24 cellular contexts compared by ENCODE assay signal in genomic region chr22:38035530-38035885, GRCh38. TPM values are rescaled to one million over a fixed set of nuclear protein-coding genes. Genes with fewer than 3 reads are reported as not detected.
DNase-seq lines count a peak whose midpoint lies in the region; ATAC-seq and TF ChIP-seq lines count a peak whose summit lies in the region.
"Had no signal": no experiment of that assay in that cellular context is flagged by ENCODE, and none has a peak within 500 bp of the region (broad histone marks: within the 10 kb centered on the region; RNA-seq: fewer than 3 reads in every experiment).

No MANE protein-coding gene starts in this region.

- H3K23ac ChIP-seq in H9 (ENCODE audit: insufficient read length, low read depth, low read length) (no peak overlapping the region), mesendoderm (ENCODE audit: low read length) (no peak overlapping the region)

- no CpG with 5 or more reads among the region's 9 CpGs for whole genome bisulfite sequencing in H9 (ENCODE audit: extremely low coverage, insufficient read length, low lambda C conversion rate)
- no CpG with 5 or more reads among the region's 9 CpGs for WGBS in mesendoderm (ENCODE audit: extremely low coverage, insufficient coverage, low lambda C conversion rate)

- H4K8ac ChIP-seq in H9 (replicated peaks; ENCODE audit: insufficient read length, low read depth, low read length) (no peak overlapping the region), mesendoderm (ENCODE audit: low read depth, low read length) (no peak overlapping the region)

- POLR2A ChIA-PET in AG04450 (lab: Yijun Ruan, JAX), result no interaction called here

- no peaks in the 10 kb centered on the region for H3K27me3 ChIP-seq in AG04450 (ENCODE audit: control insufficient read depth, insufficient read depth, low read length)
- H3K27me3 ChIP-seq in H9 (ENCODE audit: insufficient read depth, low read length), result no peaks in the 10 kb centered on the region
- H3K27me3 ChIP-seq in RWPE2 (ENCODE audit: insufficient read depth, poor library complexity, severe bottlenecking), result no peaks in the 10 kb centered on the region
- no peaks in the 10 kb centered on the region for H3K27me3 ChIP-seq in mesendoderm (ENCODE audit: insufficient read depth, low read length, poor library complexity)
- H3K27me3 ChIP-seq: left lung, transverse colon had no signal

- no peaks in the 10 kb centered on the region for H3K79me2 ChIP-seq in H9 (ENCODE audit: insufficient read depth, low read length)
- no peaks in the 10 kb centered on the region for H3K79me2 ChIP-seq in mesendoderm (ENCODE audit: control insufficient read depth, insufficient read depth, low read length)

- no peak overlapping the region for H2BK20ac ChIP-seq in H9 (ENCODE audit: low read depth, low read length, poor library complexity, severe bottlenecking)

- H2BK15ac ChIP-seq in H9 (ENCODE audit: low read depth, low read length) (no peak overlapping the region), mesendoderm (replicated peaks; ENCODE audit: low read depth) (no peak overlapping the region)

- no peak overlapping the region for H4K91ac ChIP-seq in H9 (ENCODE audit: insufficient read length, low read depth, low read length)

- no peaks in the 10 kb centered on the region for H3K36me3 ChIP-seq in RWPE2 (ENCODE audit: low read depth)
- H3K36me3 ChIP-seq in mesendoderm (ENCODE audit: control insufficient read depth, insufficient read depth, low read length), result no peaks in the 10 kb centered on the region
- H3K36me3 ChIP-seq: HAP-1, left lung, transverse colon had no signal

- H3K56ac ChIP-seq in H9 (ENCODE audit: insufficient read length, low read depth, low read length), result no peak overlapping the region
- peak overlapping the region; percentile 46 for H3K56ac ChIP-seq in mesendoderm (ENCODE audit: low read length)

- H3K4ac ChIP-seq in H9 (ENCODE audit: low read depth, low read length), result no peak overlapping the region
- H3K4ac ChIP-seq in mesendoderm (ENCODE audit: low read depth, low read length), result no peak overlapping the region

- H3K79me1 ChIP-seq in H9 (ENCODE audit: insufficient read depth, low read depth, low read length, poor library complexity, severe bottlenecking) (no peaks in the 10 kb centered on the region), mesendoderm (ENCODE audit: low read length) (no peaks in the 10 kb centered on the region)

- H2AK5ac ChIP-seq in H9 (ENCODE audit: insufficient read length, low read length), result no peak overlapping the region
- H2AK5ac ChIP-seq in mesendoderm (ENCODE audit: low read length), result peak overlapping the region; percentile 29

- H3K23me2 ChIP-seq in H9 (ENCODE audit: insufficient read length, low read depth, low read length, poor library complexity, severe bottlenecking), result no peaks in the 10 kb centered on the region

- H3K14ac ChIP-seq in H9 (ENCODE audit: insufficient read depth, low read length), result no peak overlapping the region; the same call in 1 of the 2 replicates

- peaks cover 3% of the 10 kb centered on the region; the same call in 1 of the 2 replicates for H3K9me3 ChIP-seq in AG04450 (ENCODE audit: control insufficient read depth, insufficient read depth, low read length)
- H3K9me3 ChIP-seq in H9 (ENCODE audit: control insufficient read depth, low read depth, low read length), result no peaks in the 10 kb centered on the region
- no peaks in the 10 kb centered on the region for H3K9me3 ChIP-seq in RWPE2 (ENCODE audit: severe bottlenecking)
- H3K9me3 ChIP-seq: HAP-1, left lung, transverse colon had no signal

- H3K18ac ChIP-seq in H9 (ENCODE audit: insufficient read length, low read depth, low read length) (no peak overlapping the region), mesendoderm (ENCODE audit: low read length) (no peak overlapping the region)

- no peak overlapping the region for H2BK120ac ChIP-seq in H9 (ENCODE audit: low read depth, low read length, poor library complexity, severe bottlenecking)
- H2BK120ac ChIP-seq in mesendoderm (ENCODE audit: low read depth, low read length), result no peak overlapping the region

- no peak overlapping the region for H2BK5ac ChIP-seq in H9 (ENCODE audit: insufficient read length, low read length)
- H2BK5ac ChIP-seq in mesendoderm (ENCODE audit: low read length), result no peak overlapping the region

- no peak overlapping the region for H2AFZ ChIP-seq in H9 (ENCODE audit: low read length)

- CTCF ChIA-PET in AG04450 (lab: Charles Lee), result no interaction called here

- H3K4me1 ChIP-seq in H9 (ENCODE audit: insufficient read depth, low read length) (peaks cover 4% of the 10 kb centered on the region; the same call in 1 of the 2 replicates), RWPE2 (ENCODE audit: insufficient read depth, poor library complexity, severe bottlenecking) (peaks cover 4% of the 10 kb centered on the region), mesendoderm (ENCODE audit: control insufficient read depth, low read depth, low read length) (peaks cover 7% of the 10 kb centered on the region)

- no peak overlapping the region for H3K4me3 Mint-ChIP-seq in H9
- H3K4me3 Mint-ChIP-seq: activated naive CD8-positive, alpha-beta T cell; CD4-positive, alpha-beta memory T cell; effector memory CD8-positive, alpha-beta T cell; nephron progenitor cell had no signal

- peaks cover 7% of the 10 kb centered on the region for H3K27me3 Mint-ChIP-seq in H9 (ENCODE audit: low read depth)
- H3K27me3 Mint-ChIP-seq: activated naive CD8-positive, alpha-beta T cell; CD4-positive, alpha-beta memory T cell; effector memory CD8-positive, alpha-beta T cell had no signal

- no peak overlapping the region for H2BK12ac ChIP-seq in H9 (ENCODE audit: insufficient read length, low read depth, low read length)

- H3K4me3 ChIP-seq in AG04450 (ENCODE audit: low read depth, low read length) (no peak overlapping the region), RWPE2 (ENCODE audit: severe bottlenecking) (no peak overlapping the region), mesendoderm (ENCODE audit: low read length) (no peak overlapping the region)
- H3K4me3 ChIP-seq: HAP-1, left lung, transverse colon had no signal

- no peak for DNase-seq in AG04450 (ENCODE audit: low read depth, low spot score)
- DNase-seq in H9, result peak; percentile 33
- peak; percentile 34 for DNase-seq in RWPE2 (ENCODE audit: low spot score)
- DNase-seq in mesendoderm, result no peak
- DNase-seq in NCI-H446 (lab: John Stamatoyannopoulos, UW), result no peak
- DNase-seq in DMS53 treated with DMSO at 0.1 percent for 48 hours (lab: John Stamatoyannopoulos, UW; ENCODE audit: unreplicated experiment), result no peak
- no peak for DNase-seq in COR-L47 (lab: John Stamatoyannopoulos, UW)
- DNase-seq: CD4-positive, alpha-beta memory T cell; effector memory CD8-positive, alpha-beta T cell; NCI-H1105 treated with DMSO at 0.1 percent for 48 hours; NCI-H2081; nephron progenitor cell; small intestine; stimulated activated naive CD4-positive, alpha-beta T cell treated with Interleukin-2 at 50 U/mL for 16 hours; transverse colon had no signal

- H3K27ac Mint-ChIP-seq in H9, result peak overlapping the region in 2 of 3 experiments; percentile 73 to 83; a peak in 3 of 7 replicates
- H3K27ac Mint-ChIP-seq: activated naive CD8-positive, alpha-beta T cell; nephron progenitor cell had no signal

- H3K9ac ChIP-seq in H9 (ENCODE audit: extremely low read depth, insufficient read length, low read length) (no peak overlapping the region), mesendoderm (ENCODE audit: low read length) (no peak overlapping the region)

- peak overlapping the region; percentile 11 for H3K27ac ChIP-seq in AG04450 (ENCODE audit: low read depth, low read length)
- H3K27ac ChIP-seq in H9 (ENCODE audit: insufficient read length, low read depth, low read length), result no peak overlapping the region
- no peak overlapping the region for H3K27ac ChIP-seq in RWPE2 (ENCODE audit: poor library complexity, severe bottlenecking)
- no peak overlapping the region for H3K27ac ChIP-seq in mesendoderm (ENCODE audit: low read depth, low read length)

- no peak overlapping the region for H3T11ph ChIP-seq in H9 (ENCODE audit: low read length)

- H4K20me1 ChIP-seq in H9 (ENCODE audit: control insufficient read depth, insufficient read depth, insufficient read length), result no peaks in the 10 kb centered on the region

- no peaks in the 10 kb centered on the region for H3K9me3 Mint-ChIP-seq in H9
- H3K9me3 Mint-ChIP-seq: CD4-positive, alpha-beta memory T cell; effector memory CD8-positive, alpha-beta T cell; nephron progenitor cell had no signal

- H3K4me2 ChIP-seq in H9 (ENCODE audit: insufficient read depth, insufficient read length, low read length) (no peak overlapping the region), mesendoderm (ENCODE audit: low read length) (no peak overlapping the region)

- TF ChIP-seq CTCF in AG04450 (IDR thresholded peaks at IDR 0.05; ENCODE audit: low read depth, low read length) (no peak), H9 (conservative IDR thresholded peaks at IDR 0.05) (no peak), RWPE2 (IDR thresholded peaks at IDR 0.05; ENCODE audit: poor library complexity, severe bottlenecking) (no peak)

- no peak overlapping the region for H4K5ac ChIP-seq in H9 (ENCODE audit: insufficient read length, low read depth, low read length)
- no peak overlapping the region for H4K5ac ChIP-seq in mesendoderm (ENCODE audit: low read length)

- no peaks in the 10 kb centered on the region for H3K36me3 Mint-ChIP-seq in H9 (ENCODE audit: insufficient read depth in 1 of 3, low read depth in 3 of 3)
- H3K36me3 Mint-ChIP-seq: activated naive CD8-positive, alpha-beta T cell; CD4-positive, alpha-beta memory T cell had no signal

- ATAC-seq in RWPE2 (ENCODE audit: low read depth) (no peak), HG03432 (IDR thresholded peaks at IDR 0.05; ENCODE audit: unreplicated experiment) (no peak)
- ATAC-seq: activated CD4-positive, CD25-positive, alpha-beta regulatory T cell treated with anti-CD3 and anti-CD28 coated beads, Interleukin-2, amount 50 U/mL, for 24 hours; effector memory CD8-positive, alpha-beta T cell had no signal

- peaks cover 21 to 45% of the 10 kb centered on the region in 2 experiments for H3K4me1 Mint-ChIP-seq in H9
- H3K4me1 Mint-ChIP-seq: CD4-positive, alpha-beta memory T cell had no signal

RNA-seq across cellular contexts. Expression of gene PICK1, which starts 21.7 kb away (rescaled TPM):
- polyA plus RNA-seq in AG04450 (2011; rRNA removed), result 10.5 and 11.5 TPM in 2 replicates
- polyA minus RNA-seq in AG04450 (2011; rRNA and poly(A)+ RNA removed), result 11.3 and 14.7 TPM in 2 replicates
- 34.9 and 35.7 TPM in 2 replicates for total RNA-seq in H9 (2021)
- polyA plus RNA-seq in mesendoderm (2013, experiment 1 of 2), result 13.2 TPM
- 11.8 TPM for polyA plus RNA-seq in mesendoderm (2013, experiment 2 of 2)

RNA-seq across cellular contexts. Expression of gene SLC16A8, which starts 48.5 kb away (rescaled TPM):
- polyA plus RNA-seq in AG04450 (2011; rRNA removed), result 0.11 TPM in 1 of 2 replicates, not detected in the other
- polyA minus RNA-seq in AG04450 (2011; rRNA and poly(A)+ RNA removed), result not detected in 2 replicates
- total RNA-seq in H9 (2021), result 0.75 and 1.1 TPM in 2 replicates
- 0.08 TPM for polyA plus RNA-seq in mesendoderm (2013, experiment 1 of 2)
- 0.20 TPM for polyA plus RNA-seq in mesendoderm (2013, experiment 2 of 2)
- total RNA-seq: CD4-positive, alpha-beta memory T cell; glomerular endothelial cell; transverse colon had no signal
- polyA plus RNA-seq: CD4-positive, alpha-beta memory T cell had no signal

RNA-seq across cellular contexts. Expression of gene SOX10, which starts 51.2 kb away (rescaled TPM):
- not detected in 2 replicates for polyA plus RNA-seq in AG04450 (2011; rRNA removed)
- polyA minus RNA-seq in AG04450 (2011; rRNA and poly(A)+ RNA removed), result not detected in 2 replicates
- total RNA-seq in H9 (2021), result 2.1 and 2.4 TPM in 2 replicates
- polyA plus RNA-seq in mesendoderm (2013, experiment 1 of 2), result 2.7 TPM
- 2.7 TPM for polyA plus RNA-seq in mesendoderm (2013, experiment 2 of 2)
- total RNA-seq: activated CD8-positive, alpha-beta memory T cell treated with anti-CD3 and anti-CD28 coated beads for 36 hours; CD4-positive, alpha-beta memory T cell; chondrocyte; glomerular endothelial cell; left lung; pulmonary artery endothelial cell had no signal
- polyA plus RNA-seq: CD4-positive, alpha-beta memory T cell had no signal

Comparison
In these comparisons a context has a peak if more than half of its experiments do, and no peak if none do; other contexts are left out.
1. DNase-seq: peak in H9 (single experiment) and RWPE2 (single experiment); none in AG04450 (single experiment), mesendoderm (single experiment), NCI-H446 (0 of 2), DMS53 treated with DMSO at 0.1 percent for 48 hours (single experiment) and COR-L47 (single experiment).